Comparison of ENCODE assay signal across 9 cellular contexts in the genomic region with DNA sequence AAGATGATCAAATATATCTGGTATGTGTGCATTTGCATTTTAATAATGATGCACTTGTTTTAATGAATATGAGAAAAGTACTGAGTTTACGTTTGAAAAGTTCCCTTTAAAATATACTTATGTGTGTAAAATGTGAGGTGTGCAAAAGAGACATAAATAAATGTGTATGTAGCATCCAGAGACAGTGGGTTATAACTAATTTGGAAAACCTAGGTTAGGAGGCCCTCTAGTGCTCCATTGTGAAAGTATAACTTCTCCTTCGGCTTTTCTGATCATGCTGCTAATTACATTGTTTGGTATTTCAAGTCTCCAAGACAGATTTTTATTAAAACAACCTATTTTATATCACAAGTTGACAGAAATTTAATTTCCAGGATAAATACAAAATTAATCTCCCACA. TPM values are rescaled to one million over a fixed set of nuclear protein-coding genes. Genes with fewer than 3 reads are reported as not detected.
DNase-seq lines count a peak whose midpoint lies in the region; ATAC-seq and TF ChIP-seq lines count a peak whose summit lies in the region.
"Had no signal": no experiment of that assay in that cellular context is flagged by ENCODE, and none has a peak within 500 bp of the region (broad histone marks: within the 10 kb centered on the region; RNA-seq: fewer than 3 reads in every experiment).

No MANE protein-coding gene starts in this region.

- H3K4me3 ChIP-seq in mammary epithelial cell (replicated peaks in 1 of 3; ENCODE audit: insufficient read depth in 1 of 3, low read depth in 2 of 3, low read length in 3 of 3): no peak overlapping the region

- ATAC-seq in HG02763 (IDR thresholded peaks at IDR 0.05; ENCODE audit: unreplicated experiment) (peak; percentile 58), GM19455 (IDR thresholded peaks at IDR 0.05; ENCODE audit: unreplicated experiment) (no peak), T-cell (replicated peaks in 1 of 4) (no peak)

- H3K9ac ChIP-seq in mammary epithelial cell (ENCODE audit: insufficient read depth, low read length): no peak overlapping the region

- no peaks in the 10 kb centered on the region for H3K4me1 ChIP-seq in mammary epithelial cell (ENCODE audit: insufficient read depth, low read length)

- H3K27me3 ChIP-seq in mammary epithelial cell (ENCODE audit: insufficient read depth, low read length): no peaks in the 10 kb centered on the region

- no peak overlapping the region for H3K4me3 Mint-ChIP-seq in activated CD4-positive, alpha-beta T cell treated with anti-CD3 and anti-CD28 coated beads, Interleukin-2, amount 10 ng/mL, durations not matched to agents 7 days and 5 days
- no peak overlapping the region for H3K4me3 Mint-ChIP-seq in T-cell
- H3K4me3 Mint-ChIP-seq: activated naive CD4-positive, alpha-beta T cell treated with anti-CD3 and anti-CD28 coated beads, Interleukin-2, amount 50 U/mL, for 24 hours had no signal

- WGBS in mammary epithelial cell (ENCODE audit: low coverage, missing lambda C conversion rate): 0% methylated on average over 2 of the region's 2 CpGs

- intact Hi-C loops in mammary epithelial cell (cut with micrococcal nuclease): loop anchor here (1.0 to 10.0 kb wide), 3 partner anchors 72 to 541 kb away; a partner anchor contains a TSS

- no peak overlapping the region for H3K27ac ChIP-seq in mammary epithelial cell (ENCODE audit: insufficient read depth, low read depth, low read length)

- peak; percentile 60 to 62 for TF ChIP-seq CTCF in mammary epithelial cell (conservative IDR thresholded peaks at IDR 0.05 in 1 of 2, IDR thresholded peaks at IDR 0.05 in 1 of 2; ENCODE audit: extremely low read depth in 1 of 2, insufficient read depth in 1 of 2, low read depth in 1 of 2, low read length in 2 of 2)

- H3K36me3 ChIP-seq in mammary epithelial cell (ENCODE audit: insufficient read depth, low read length): no peaks in the 10 kb centered on the region

- H3K4me2 ChIP-seq in mammary epithelial cell (ENCODE audit: insufficient read depth, low read depth, low read length): no peak overlapping the region

- POLR2A ChIA-PET in activated CD4-positive, alpha-beta T cell treated with anti-CD3 and anti-CD28 coated beads, Interleukin-2, amount 10 ng/mL, durations not matched to agents 7 days and 5 days (lab: Charles Lee): no interaction called here
- POLR2A ChIA-PET in T-cell (lab: Charles Lee): no interaction called here

- no peaks in the 10 kb centered on the region for H3K36me3 Mint-ChIP-seq in activated CD4-positive, alpha-beta T cell treated with anti-CD3 and anti-CD28 coated beads, Interleukin-2, amount 10 ng/mL, durations not matched to agents 7 days and 5 days (ENCODE audit: low read depth)
- no peaks in the 10 kb centered on the region for H3K36me3 Mint-ChIP-seq in T-cell
- H3K36me3 Mint-ChIP-seq: activated naive CD4-positive, alpha-beta T cell treated with anti-CD3 and anti-CD28 coated beads, Interleukin-2, amount 50 U/mL, for 24 hours had no signal

- H3K27me3 Mint-ChIP-seq in activated CD4-positive, alpha-beta T cell treated with anti-CD3 and anti-CD28 coated beads, Interleukin-2, amount 10 ng/mL, durations not matched to agents 7 days and 5 days: peaks cover 7% of the 10 kb centered on the region
- H3K27me3 Mint-ChIP-seq in T-cell: peaks cover 8 to 14% of the 10 kb centered on the region in 2 donors

- dilution Hi-C loops in mammary epithelial cell (cut with HindIII; ENCODE audit: low sequenced_read_pairs): loop anchor here (5.0 kb wide), 1 partner anchor 38 kb away; no protein-coding TSS in a partner anchor

- in situ Hi-C loops in mammary epithelial cell (cut with MboI; ENCODE audit: low sequenced_read_pairs in 2 of 2): loop anchor here (5.0 kb wide), 1 partner anchor 73 kb away; no protein-coding TSS in a partner anchor

- DNase-seq in activated CD4-positive, alpha-beta T cell treated with anti-CD3 and anti-CD28 coated beads, Interleukin-2, amount 10 ng/mL, durations not matched to agents 7 days and 5 days: peak; percentile 8
- no peak for DNase-seq in activated CD4-positive, alpha-beta T cell treated with anti-CD3 and anti-CD28 coated beads, Interleukin-2, amount 50 U/mL, for 4 hours
- DNase-seq in NCI-H2171 (lab: John Stamatoyannopoulos, UW): peak; percentile 53
- DNase-seq in mammary epithelial cell: peak; percentile 16
- DNase-seq in midbrain (lab: John Stamatoyannopoulos, UW): peak; percentile 34
- DNase-seq in T-cell: no peak

- H3K79me2 ChIP-seq in mammary epithelial cell (ENCODE audit: insufficient read depth, low read length): no peaks in the 10 kb centered on the region

- no peaks in the 10 kb centered on the region for H4K20me1 ChIP-seq in mammary epithelial cell (ENCODE audit: insufficient read depth, low read length)

- no peak overlapping the region for H3K27ac Mint-ChIP-seq in activated CD4-positive, alpha-beta T cell treated with anti-CD3 and anti-CD28 coated beads, Interleukin-2, amount 10 ng/mL, durations not matched to agents 7 days and 5 days
- no peak overlapping the region for H3K27ac Mint-ChIP-seq in T-cell
- H3K27ac Mint-ChIP-seq: activated naive CD4-positive, alpha-beta T cell treated with anti-CD3 and anti-CD28 coated beads, Interleukin-2, amount 50 U/mL, for 24 hours had no signal

- no peak overlapping the region for H2AFZ ChIP-seq in mammary epithelial cell (ENCODE audit: low read depth, low read length)

- no peaks in the 10 kb centered on the region for H3K9me3 ChIP-seq in mammary epithelial cell (replicated peaks; ENCODE audit: insufficient read depth, low read length)

- H3K4me1 Mint-ChIP-seq in activated CD4-positive, alpha-beta T cell treated with anti-CD3 and anti-CD28 coated beads, Interleukin-2, amount 10 ng/mL, durations not matched to agents 7 days and 5 days: no peaks in the 10 kb centered on the region
- H3K4me1 Mint-ChIP-seq in T-cell: no peaks in the 10 kb centered on the region
- H3K4me1 Mint-ChIP-seq: activated naive CD4-positive, alpha-beta T cell treated with anti-CD3 and anti-CD28 coated beads, Interleukin-2, amount 50 U/mL, for 24 hours had no signal

- BruUV-seq in mammary epithelial cell (replicated peaks; lab: Mats Ljungman, UMichigan): no TSS peak

- CTCF ChIA-PET in activated CD4-positive, alpha-beta T cell treated with anti-CD3 and anti-CD28 coated beads, Interleukin-2, amount 10 ng/mL, durations not matched to agents 7 days and 5 days (lab: Charles Lee): no interaction called here
- CTCF ChIA-PET in mammary epithelial cell (lab: Charles Lee; ENCODE audit: low non-redundant PET) (no interaction called here), T-cell (lab: Charles Lee) (interaction anchor here in 1 of 2 donors (1.0 kb wide), 2 partner anchors 73 to 87 kb away, joined by 3 read pairs; no protein-coding TSS in a partner anchor)

- H3K9me3 Mint-ChIP-seq in activated CD4-positive, alpha-beta T cell treated with anti-CD3 and anti-CD28 coated beads, Interleukin-2, amount 10 ng/mL, durations not matched to agents 7 days and 5 days: no peaks in the 10 kb centered on the region
- H3K9me3 Mint-ChIP-seq in T-cell: no peaks in the 10 kb centered on the region
- H3K9me3 Mint-ChIP-seq: activated naive CD4-positive, alpha-beta T cell treated with anti-CD3 and anti-CD28 coated beads, Interleukin-2, amount 50 U/mL, for 24 hours had no signal

RNA-seq across cellular contexts. Expression of a gene that starts 30.1 kb away (rescaled TPM):
- total RNA-seq in activated CD4-positive, alpha-beta T cell treated with anti-CD3 and anti-CD28 coated beads, Interleukin-2, amount 10 ng/mL, durations not matched to agents 7 days and 5 days: not detected
- total RNA-seq in mammary epithelial cell (1 to 10 TPM in 1 of 2 donors, under 1 TPM in 1; 0.17 to 1.7 TPM), T-cell (under 1 TPM in 2 of 5 donors, not detected in 3; 0.09 TPM)
- 1.3 TPM for polyA plus RNA-seq in mammary epithelial cell
- polyA minus RNA-seq in mammary epithelial cell: 0.88 TPM

Comparison
In these comparisons a context has a peak if more than half of its experiments do, and no peak if none do; other contexts are left out.
1. DNase-seq: peak in activated CD4-positive, alpha-beta T cell treated with anti-CD3 and anti-CD28 coated beads, Interleukin-2, amount 10 ng/mL, durations not matched to agents 7 days and 5 days (single experiment), NCI-H2171 (single experiment), mammary epithelial cell (single experiment) and midbrain (single experiment); none in activated CD4-positive, alpha-beta T cell treated with anti-CD3 and anti-CD28 coated beads, Interleukin-2, amount 50 U/mL, for 4 hours (0 of 2) and T-cell (0 of 34).